In genomic region chr4:6873291-6873690, GRCh38 we compare ENCODE assay signal across 15 cellular contexts. TPM values are rescaled to one million over a fixed set of nuclear protein-coding genes. Genes with fewer than 3 reads are reported as not detected.
A peak's percentile ranks its signal among the peaks of the same experiment; 100 is the strongest.
DNase-seq lines count a peak whose midpoint lies in the region; ATAC-seq, FAIRE-seq and TF ChIP-seq lines count a peak whose summit lies in the region.
"Had no signal": no experiment of that assay in that cellular context is flagged by ENCODE, and none has a peak within 500 bp of the region (broad histone marks: within the 10 kb centered on the region; RNA-seq: fewer than 3 reads in every experiment).

No MANE protein-coding gene starts in this region.

- intact Hi-C loops in PC-3 (cut with micrococcal nuclease), result loop anchor here (2.0 kb wide), 1 partner anchor 90 kb away; the partner anchor contains the start of gene KIAA0232

- H3K27ac ChIP-seq in A549, result no peak overlapping the region
- no peak overlapping the region for H3K27ac ChIP-seq in PC-3 (ENCODE audit: low read length)
- H3K27ac ChIP-seq: HL-60, left lung, pancreas had no signal

- FAIRE-seq in A549 (lab: Jason Lieb, UNC), result no peak
- FAIRE-seq: pancreas had no signal

- ATAC-seq in A549, result peak; percentile 76 to 82; a peak in 5 of 6 replicates
- peak; percentile 70 for ATAC-seq in PC-3
- ATAC-seq in activated CD8-positive, alpha-beta T cell treated with anti-CD3 and anti-CD28 coated beads, Interleukin-2, amount 10 ng/mL, durations not matched to agents 7 days and 5 days, result no peak
- ATAC-seq in HG02938 (IDR thresholded peaks at IDR 0.05; ENCODE audit: unreplicated experiment), result no peak

- DNase-seq in A549 (ENCODE audit: low read depth in 1 of 2, low spot score in 1 of 2) (peak; percentile 10 to 44), GM06990 (ENCODE audit: extremely low read depth, insufficient read length) (no peak), PC-3 (peak; percentile 24), fibroblast of mammary gland (ENCODE audit: low read depth) (peak; percentile 29), NCI-H2227 treated with DMSO at 0.1 percent for 48 hours (lab: John Stamatoyannopoulos, UW) (no peak), germinal center (ENCODE audit: low spot score) (no peak)
- no peak for DNase-seq in activated CD8-positive, alpha-beta T cell treated with anti-CD3 and anti-CD28 coated beads, Interleukin-2, amount 10 ng/mL, durations not matched to agents 7 days and 5 days
- DNase-seq: NCI-H1436 treated with DMSO at 0.1 percent for 48 hours had no signal

- peaks cover 12% of the 10 kb centered on the region for H3K4me1 Mint-ChIP-seq in activated CD8-positive, alpha-beta T cell treated with anti-CD3 and anti-CD28 coated beads, Interleukin-2, amount 10 ng/mL, durations not matched to agents 7 days and 5 days (ENCODE audit: low read depth)

- H3K27ac Mint-ChIP-seq in activated CD8-positive, alpha-beta T cell treated with anti-CD3 and anti-CD28 coated beads, Interleukin-2, amount 10 ng/mL, durations not matched to agents 7 days and 5 days, result no peak overlapping the region
- H3K27ac Mint-ChIP-seq: CD4-positive, CD25-positive, alpha-beta regulatory T cell; WTC11 had no signal

- POLR2A ChIA-PET in A549 (lab: Yijun Ruan, JAX) (interaction anchor here (1.7 kb wide), 1 partner anchor 153 kb away, joined by 8 read pairs; no protein-coding TSS in a partner anchor), PC-3 (lab: Charles Lee; ENCODE audit: unreplicated experiment) (no interaction called here)
- POLR2A ChIA-PET in activated CD8-positive, alpha-beta T cell treated with anti-CD3 and anti-CD28 coated beads, Interleukin-2, amount 10 ng/mL, durations not matched to agents 7 days and 5 days (lab: Charles Lee), result interaction anchor here (0.5 to 2.2 kb wide), 7 partner anchors 36 to 199 kb away, joined by 3 to 10 read pairs (median 5); partner anchors contain the start of gene TBC1D14

- H3K27me3 ChIP-seq in GM06990 (replicated peaks; ENCODE audit: control insufficient read depth, insufficient read depth, low read length) (no peaks in the 10 kb centered on the region), PC-3 (ENCODE audit: low read length) (no peaks in the 10 kb centered on the region)
- H3K27me3 ChIP-seq: left lung, pancreas had no signal

- no peak for TF ChIP-seq POLR2A in A549 (IDR thresholded peaks at IDR 0.05; ENCODE audit: low read length)

- H2AFZ ChIP-seq in PC-3 (ENCODE audit: low read length), result no peak overlapping the region

- TF ChIP-seq RAD21 in A549 (conservative IDR thresholded peaks at IDR 0.05 in 1 of 2, IDR thresholded peaks at IDR 0.05 in 1 of 2), result peak in 1 of 2 experiments; percentile 42; a peak in 2 of 5 replicates

- peaks cover 29% of the 10 kb centered on the region for H3K36me3 Mint-ChIP-seq in activated CD8-positive, alpha-beta T cell treated with anti-CD3 and anti-CD28 coated beads, Interleukin-2, amount 10 ng/mL, durations not matched to agents 7 days and 5 days (ENCODE audit: low read depth)

- no peaks in the 10 kb centered on the region for H3K4me1 ChIP-seq in A549
- H3K4me1 ChIP-seq in PC-3 (ENCODE audit: insufficient read depth, low read length), result no peaks in the 10 kb centered on the region
- H3K4me1 ChIP-seq: pancreas had no signal

- H3F3A ChIP-seq in PC-3 (ENCODE audit: low read length, unreplicated experiment), result no peaks in the 10 kb centered on the region

- H3K9me2 ChIP-seq in PC-3 (replicated peaks; ENCODE audit: low read length), result no peaks in the 10 kb centered on the region

- H3K4me3 Mint-ChIP-seq in activated CD8-positive, alpha-beta T cell treated with anti-CD3 and anti-CD28 coated beads, Interleukin-2, amount 10 ng/mL, durations not matched to agents 7 days and 5 days, result no peak overlapping the region
- H3K4me3 Mint-ChIP-seq: CD4-positive, CD25-positive, alpha-beta regulatory T cell; central memory CD8-positive, alpha-beta T cell; WTC11 had no signal

- BruUV-seq in PC-3 (replicated peaks; lab: Mats Ljungman, UMichigan), result no TSS peak

- H3K27me3 Mint-ChIP-seq in activated CD8-positive, alpha-beta T cell treated with anti-CD3 and anti-CD28 coated beads, Interleukin-2, amount 10 ng/mL, durations not matched to agents 7 days and 5 days (ENCODE audit: low read depth), result no peaks in the 10 kb centered on the region
- H3K27me3 Mint-ChIP-seq: CD4-positive, CD25-positive, alpha-beta regulatory T cell; central memory CD8-positive, alpha-beta T cell had no signal

- no peak overlapping the region for H3K9ac ChIP-seq in PC-3 (ENCODE audit: low read length)

- H3K4me2 ChIP-seq in A549, result no peak overlapping the region
- H3K4me2 ChIP-seq in PC-3 (ENCODE audit: low read length), result no peak overlapping the region

- CTCF ChIA-PET in A549 (lab: Yijun Ruan, JAX) (interaction anchor here (0.6 to 6.4 kb wide), 55 partner anchors 9 to 624 kb away, joined by 3 to 168 read pairs (median 5); partner anchors contain the start of genes BLOC1S4 and MRFAP1L1), PC-3 (lab: Charles Lee) (interaction anchor here (0.5 to 1.7 kb wide), 3 partner anchors 81 to 198 kb away, joined by 5 to 6 read pairs (median 6); no protein-coding TSS in a partner anchor)
- CTCF ChIA-PET in activated CD8-positive, alpha-beta T cell treated with anti-CD3 and anti-CD28 coated beads, Interleukin-2, amount 10 ng/mL, durations not matched to agents 7 days and 5 days (lab: Charles Lee), result interaction anchor here (0.7 to 6.6 kb wide), 67 partner anchors 9 to 623 kb away, joined by 3 to 202 read pairs (median 5); partner anchors contain the start of genes BLOC1S4, GRPEL1, KIAA0232 and MAN2B2

- TF ChIP-seq CTCF in A549 (IDR thresholded peaks at IDR 0.05) (no peak; the same call in 2 of the 3 replicates), GM06990 (IDR thresholded peaks at IDR 0.05; ENCODE audit: insufficient read depth, low read length, poor library complexity, severe bottlenecking) (peak; percentile 28), PC-3 (conservative IDR thresholded peaks at IDR 0.05; ENCODE audit: low read depth, low read length) (peak; percentile 34; the same call in 1 of the 2 replicates), fibroblast of mammary gland (conservative IDR thresholded peaks at IDR 0.05; ENCODE audit: control insufficient read depth, insufficient read depth, low read depth, low read length) (peak; percentile 33)

- peaks cover 21% of the 10 kb centered on the region for H3K36me3 ChIP-seq in GM06990 (ENCODE audit: control insufficient read depth, insufficient read depth, low read length)
- H3K36me3 ChIP-seq in PC-3 (ENCODE audit: low read depth, low read length), result peaks cover 3% of the 10 kb centered on the region; the same call in 1 of the 2 replicates

- H3K4me3 ChIP-seq in A549 (no peak overlapping the region), GM06990 (replicated peaks; ENCODE audit: low read depth, low read length) (no peak overlapping the region), PC-3 (ENCODE audit: low read length) (no peak overlapping the region), fibroblast of mammary gland (ENCODE audit: control insufficient read depth, low read depth, low read length) (no peak overlapping the region)
- H3K4me3 ChIP-seq: left lung, pancreas had no signal

- H4K20me1 ChIP-seq in PC-3 (ENCODE audit: low read length), result no peaks in the 10 kb centered on the region

- TF ChIP-seq EP300 in A549 (IDR thresholded peaks at IDR 0.05), result no peak

- no peaks in the 10 kb centered on the region for H3K79me2 ChIP-seq in PC-3 (ENCODE audit: low read length)

- H3K9me3 ChIP-seq in A549, result no peaks in the 10 kb centered on the region
- no peaks in the 10 kb centered on the region for H3K9me3 ChIP-seq in PC-3 (ENCODE audit: low read length)
- H3K9me3 ChIP-seq: left lung, pancreas had no signal

- no peaks in the 10 kb centered on the region for H3K9me3 Mint-ChIP-seq in activated CD8-positive, alpha-beta T cell treated with anti-CD3 and anti-CD28 coated beads, Interleukin-2, amount 10 ng/mL, durations not matched to agents 7 days and 5 days (ENCODE audit: insufficient read depth)
- H3K9me3 Mint-ChIP-seq: CD4-positive, CD25-positive, alpha-beta regulatory T cell; central memory CD8-positive, alpha-beta T cell; WTC11 had no signal

TF ChIP-seq in A549, 52 proteins besides CTCF, POLR2A, EP300 and RAD21:
- TF ChIP-seq ATOH8 (CRISPR knock-in tag; IDR thresholded peaks at IDR 0.05; ENCODE audit: low read depth) (no peak), SMC3 (IDR thresholded peaks at IDR 0.05) (peak; percentile 40; the same call in 2 of the 3 replicates), JUNB (IDR thresholded peaks at IDR 0.05) (no peak), MAFK (IDR thresholded peaks at IDR 0.05; ENCODE audit: partially characterized antibody) (no peak), CHD2 (IDR thresholded peaks at IDR 0.05; ENCODE audit: low read length, partially characterized antibody) (no peak)

RNA-seq across cellular contexts. Expression of gene TBC1D14, which starts 36.3 kb away (rescaled TPM):
- polyA plus RNA-seq in A549 (2011; rRNA removed), result 35.8 and 39.0 TPM in 2 replicates
- 29.8 and 36.1 TPM in 2 replicates for polyA plus RNA-seq in A549 (2012; cell fraction: cytosol; rRNA removed)
- polyA plus RNA-seq in A549 (2012; cell fraction: nucleus; rRNA removed), result 25.3 and 31.9 TPM in 2 replicates
- 25.4 to 30.2 TPM (median 28.3 TPM) in 3 replicates for polyA plus RNA-seq in A549 (2017; fragmentation: RNase III; extraction: RNeasy Plus Mini Kit Qiagen cat#74134 plus additional on column Dnase treatment)
- 37.2 and 39.4 TPM in 2 replicates for polyA minus RNA-seq in A549 (2011; rRNA and poly(A)+ RNA removed)
- total RNA-seq in PC-3 (2014; rRNA removed), result 33.0 and 33.3 TPM in 2 replicates
- total RNA-seq in activated CD8-positive, alpha-beta T cell treated with anti-CD3 and anti-CD28 coated beads, Interleukin-2, amount 10 ng/mL, durations not matched to agents 7 days and 5 days, result 10 to 100 TPM; 39.4 to 39.8 TPM

Comparison
In these comparisons a context has a peak if more than half of its experiments do, and no peak if none do; other contexts are left out.
1. ATAC-seq: peak in A549 (2 of 2) and PC-3 (single experiment); none in activated CD8-positive, alpha-beta T cell treated with anti-CD3 and anti-CD28 coated beads, Interleukin-2, amount 10 ng/mL, durations not matched to agents 7 days and 5 days (single experiment) and HG02938 (single experiment).
2. DNase-seq: peak in A549 (2 of 2), PC-3 (single experiment) and fibroblast of mammary gland (single experiment); none in GM06990 (single experiment), NCI-H2227 treated with DMSO at 0.1 percent for 48 hours (single experiment), germinal center (single experiment) and activated CD8-positive, alpha-beta T cell treated with anti-CD3 and anti-CD28 coated beads, Interleukin-2, amount 10 ng/mL, durations not matched to agents 7 days and 5 days (single experiment).